Comparison of ENCODE assay signal across 1 cellular context in genomic region chr10:13787015-13787421, GRCh38.
A peak's percentile ranks its signal among the peaks of the same experiment; 100 is the strongest.
TF ChIP-seq lines count a peak whose summit lies in the region.

No MANE protein-coding gene starts in this region.

TF ChIP-seq in GM12878, 131 proteins besides CTCF, POLR2A, EP300 and RAD21 (continued from another document and continues in another):
- TF ChIP-seq REST (IDR thresholded peaks at IDR 0.05; ENCODE audit: low read depth, low read length) (0 out of 2 replicates have a peak, but pooled peaks have one; percentile 18), MLLT1 (IDR thresholded peaks at IDR 0.05) (no peak), ETV6 (conservative IDR thresholded peaks at IDR 0.05 in 1 of 2, IDR thresholded peaks at IDR 0.05 in 1 of 2; ENCODE audit: borderline replicate concordance in 1 of 2, low read depth in 1 of 2) (peak in 1 of 2 experiments; percentile 82; a peak in 2 of 4 replicates), IKZF1 (conservative IDR thresholded peaks at IDR 0.05) (peak; percentile 54), SP1 (IDR thresholded peaks at IDR 0.05; ENCODE audit: low read depth, low read length) (no peak), RB1 (IDR thresholded peaks at IDR 0.05; ENCODE audit: borderline replicate concordance) (no peak), STAT3 (IDR thresholded peaks at IDR 0.05; ENCODE audit: low read depth, low read length) (no peak), MEF2A (IDR thresholded peaks at IDR 0.05; ENCODE audit: insufficient read depth, low read depth, low read length) (no peak), SMC3 (IDR thresholded peaks at IDR 0.05; ENCODE audit: borderline replicate concordance, low read length) (no peak), BCL11A (IDR thresholded peaks at IDR 0.05; ENCODE audit: low read depth, low read length) (no peak), SMAD5 (IDR thresholded peaks at IDR 0.05; ENCODE audit: low read depth) (no peak), NFYA (IDR thresholded peaks at IDR 0.05; ENCODE audit: borderline replicate concordance, low read depth, low read length) (no peak), FOS (IDR thresholded peaks at IDR 0.05; ENCODE audit: borderline replicate concordance, extremely low read depth, insufficient read length) (no peak), BACH1 (IDR thresholded peaks at IDR 0.05; ENCODE audit: borderline replicate concordance) (no peak), KDM1A (IDR thresholded peaks at IDR 0.05; ENCODE audit: borderline replicate concordance) (no peak), CBX5 (IDR thresholded peaks at IDR 0.05; ENCODE audit: low read depth) (no peak), SMAD1 (IDR thresholded peaks at IDR 0.05; ENCODE audit: low read depth, partially characterized antibody) (no peak), FOXK2 (IDR thresholded peaks at IDR 0.05) (no peak), MTA2 (IDR thresholded peaks at IDR 0.05; ENCODE audit: low read depth) (no peak), TAF1 (IDR thresholded peaks at IDR 0.05; ENCODE audit: borderline replicate concordance, low read depth, low read length) (peak; percentile 55; the same call in 1 of the 2 replicates), RELB (IDR thresholded peaks at IDR 0.05; ENCODE audit: low read depth) (peak; percentile 92), SUPT20H (IDR thresholded peaks at IDR 0.05; ENCODE audit: borderline replicate concordance, control insufficient read depth, low read depth, low read length) (no peak), HSF1 (IDR thresholded peaks at IDR 0.05; ENCODE audit: low read depth, low read length) (no peak; the same call in 1 of the 2 replicates), NR2F1 (conservative IDR thresholded peaks at IDR 0.05) (no peak), MTA3 (IDR thresholded peaks at IDR 0.05; ENCODE audit: borderline replicate concordance, low read length) (no peak), IKZF2 (IDR thresholded peaks at IDR 0.05) (peak; percentile 34 to 44; a peak in 2 of 4 replicates), MYC (IDR thresholded peaks at IDR 0.05; ENCODE audit: insufficient read depth, insufficient read length, insufficient replicate concordance, low read length, severe bottlenecking) (no peak), CEBPB (IDR thresholded peaks at IDR 0.05; ENCODE audit: borderline replicate concordance in 1 of 2, low read depth in 2 of 2, low read length in 2 of 2) (no peak), TCF3 (IDR thresholded peaks at IDR 0.05; ENCODE audit: borderline replicate concordance, insufficient read depth, low read depth, low read length) (no peak), RUNX3 (IDR thresholded peaks at IDR 0.05; ENCODE audit: low read length) (peak; percentile 28; the same call in 1 of the 2 replicates), PML (IDR thresholded peaks at IDR 0.05; ENCODE audit: low read length) (no peak), STAT1 (conservative IDR thresholded peaks at IDR 0.05) (no peak), MXI1 (IDR thresholded peaks at IDR 0.05; ENCODE audit: low read depth, low read length) (peak; percentile 64; the same call in 1 of the 2 replicates), ZNF274 (IDR thresholded peaks at IDR 0.05; ENCODE audit: insufficient read depth, insufficient read length) (no peak), ESRRA (IDR thresholded peaks at IDR 0.05; ENCODE audit: low read length) (no peak), EGR1 (IDR thresholded peaks at IDR 0.05; ENCODE audit: borderline replicate concordance in 1 of 2, low read depth in 2 of 2, low read length in 2 of 2) (no peak)
- TF ChIP-seq, protein P1, sequence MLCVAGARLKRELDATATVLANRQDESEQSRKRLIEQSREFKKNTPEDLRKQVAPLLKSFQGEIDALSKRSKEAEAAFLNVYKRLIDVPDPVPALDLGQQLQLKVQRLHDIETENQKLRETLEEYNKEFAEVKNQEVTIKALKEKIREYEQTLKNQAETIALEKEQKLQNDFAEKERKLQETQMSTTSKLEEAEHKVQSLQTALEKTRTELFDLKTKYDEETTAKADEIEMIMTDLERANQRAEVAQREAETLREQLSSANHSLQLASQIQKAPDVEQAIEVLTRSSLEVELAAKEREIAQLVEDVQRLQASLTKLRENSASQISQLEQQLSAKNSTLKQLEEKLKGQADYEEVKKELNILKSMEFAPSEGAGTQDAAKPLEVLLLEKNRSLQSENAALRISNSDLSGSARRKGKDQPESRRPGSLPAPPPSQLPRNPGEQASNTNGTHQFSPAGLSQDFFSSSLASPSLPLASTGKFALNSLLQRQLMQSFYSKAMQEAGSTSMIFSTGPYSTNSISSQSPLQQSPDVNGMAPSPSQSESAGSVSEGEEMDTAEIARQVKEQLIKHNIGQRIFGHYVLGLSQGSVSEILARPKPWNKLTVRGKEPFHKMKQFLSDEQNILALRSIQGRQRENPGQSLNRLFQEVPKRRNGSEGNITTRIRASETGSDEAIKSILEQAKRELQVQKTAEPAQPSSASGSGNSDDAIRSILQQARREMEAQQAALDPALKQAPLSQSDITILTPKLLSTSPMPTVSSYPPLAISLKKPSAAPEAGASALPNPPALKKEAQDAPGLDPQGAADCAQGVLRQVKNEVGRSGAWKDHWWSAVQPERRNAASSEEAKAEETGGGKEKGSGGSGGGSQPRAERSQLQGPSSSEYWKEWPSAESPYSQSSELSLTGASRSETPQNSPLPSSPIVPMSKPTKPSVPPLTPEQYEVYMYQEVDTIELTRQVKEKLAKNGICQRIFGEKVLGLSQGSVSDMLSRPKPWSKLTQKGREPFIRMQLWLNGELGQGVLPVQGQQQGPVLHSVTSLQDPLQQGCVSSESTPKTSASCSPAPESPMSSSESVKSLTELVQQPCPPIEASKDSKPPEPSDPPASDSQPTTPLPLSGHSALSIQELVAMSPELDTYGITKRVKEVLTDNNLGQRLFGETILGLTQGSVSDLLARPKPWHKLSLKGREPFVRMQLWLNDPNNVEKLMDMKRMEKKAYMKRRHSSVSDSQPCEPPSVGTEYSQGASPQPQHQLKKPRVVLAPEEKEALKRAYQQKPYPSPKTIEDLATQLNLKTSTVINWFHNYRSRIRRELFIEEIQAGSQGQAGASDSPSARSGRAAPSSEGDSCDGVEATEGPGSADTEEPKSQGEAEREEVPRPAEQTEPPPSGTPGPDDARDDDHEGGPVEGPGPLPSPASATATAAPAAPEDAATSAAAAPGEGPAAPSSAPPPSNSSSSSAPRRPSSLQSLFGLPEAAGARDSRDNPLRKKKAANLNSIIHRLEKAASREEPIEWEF (IDR thresholded peaks at IDR 0.05; ENCODE audit: insufficient replicate concordance, low read depth, low read length), result no peak
- TF ChIP-seq, protein P2, sequence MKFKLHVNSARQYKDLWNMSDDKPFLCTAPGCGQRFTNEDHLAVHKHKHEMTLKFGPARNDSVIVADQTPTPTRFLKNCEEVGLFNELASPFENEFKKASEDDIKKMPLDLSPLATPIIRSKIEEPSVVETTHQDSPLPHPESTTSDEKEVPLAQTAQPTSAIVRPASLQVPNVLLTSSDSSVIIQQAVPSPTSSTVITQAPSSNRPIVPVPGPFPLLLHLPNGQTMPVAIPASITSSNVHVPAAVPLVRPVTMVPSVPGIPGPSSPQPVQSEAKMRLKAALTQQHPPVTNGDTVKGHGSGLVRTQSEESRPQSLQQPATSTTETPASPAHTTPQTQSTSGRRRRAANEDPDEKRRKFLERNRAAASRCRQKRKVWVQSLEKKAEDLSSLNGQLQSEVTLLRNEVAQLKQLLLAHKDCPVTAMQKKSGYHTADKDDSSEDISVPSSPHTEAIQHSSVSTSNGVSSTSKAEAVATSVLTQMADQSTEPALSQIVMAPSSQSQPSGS (IDR thresholded peaks at IDR 0.05; ENCODE audit: low read length), result no peak
- TF ChIP-seq, protein P3, sequence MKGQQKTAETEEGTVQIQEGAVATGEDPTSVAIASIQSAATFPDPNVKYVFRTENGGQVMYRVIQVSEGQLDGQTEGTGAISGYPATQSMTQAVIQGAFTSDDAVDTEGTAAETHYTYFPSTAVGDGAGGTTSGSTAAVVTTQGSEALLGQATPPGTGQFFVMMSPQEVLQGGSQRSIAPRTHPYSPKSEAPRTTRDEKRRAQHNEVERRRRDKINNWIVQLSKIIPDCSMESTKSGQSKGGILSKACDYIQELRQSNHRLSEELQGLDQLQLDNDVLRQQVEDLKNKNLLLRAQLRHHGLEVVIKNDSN (IDR thresholded peaks at IDR 0.05; ENCODE audit: borderline replicate concordance, extremely low read length, insufficient read depth, low read depth, low read length), result no peak
- TF ChIP-seq, protein P4, sequence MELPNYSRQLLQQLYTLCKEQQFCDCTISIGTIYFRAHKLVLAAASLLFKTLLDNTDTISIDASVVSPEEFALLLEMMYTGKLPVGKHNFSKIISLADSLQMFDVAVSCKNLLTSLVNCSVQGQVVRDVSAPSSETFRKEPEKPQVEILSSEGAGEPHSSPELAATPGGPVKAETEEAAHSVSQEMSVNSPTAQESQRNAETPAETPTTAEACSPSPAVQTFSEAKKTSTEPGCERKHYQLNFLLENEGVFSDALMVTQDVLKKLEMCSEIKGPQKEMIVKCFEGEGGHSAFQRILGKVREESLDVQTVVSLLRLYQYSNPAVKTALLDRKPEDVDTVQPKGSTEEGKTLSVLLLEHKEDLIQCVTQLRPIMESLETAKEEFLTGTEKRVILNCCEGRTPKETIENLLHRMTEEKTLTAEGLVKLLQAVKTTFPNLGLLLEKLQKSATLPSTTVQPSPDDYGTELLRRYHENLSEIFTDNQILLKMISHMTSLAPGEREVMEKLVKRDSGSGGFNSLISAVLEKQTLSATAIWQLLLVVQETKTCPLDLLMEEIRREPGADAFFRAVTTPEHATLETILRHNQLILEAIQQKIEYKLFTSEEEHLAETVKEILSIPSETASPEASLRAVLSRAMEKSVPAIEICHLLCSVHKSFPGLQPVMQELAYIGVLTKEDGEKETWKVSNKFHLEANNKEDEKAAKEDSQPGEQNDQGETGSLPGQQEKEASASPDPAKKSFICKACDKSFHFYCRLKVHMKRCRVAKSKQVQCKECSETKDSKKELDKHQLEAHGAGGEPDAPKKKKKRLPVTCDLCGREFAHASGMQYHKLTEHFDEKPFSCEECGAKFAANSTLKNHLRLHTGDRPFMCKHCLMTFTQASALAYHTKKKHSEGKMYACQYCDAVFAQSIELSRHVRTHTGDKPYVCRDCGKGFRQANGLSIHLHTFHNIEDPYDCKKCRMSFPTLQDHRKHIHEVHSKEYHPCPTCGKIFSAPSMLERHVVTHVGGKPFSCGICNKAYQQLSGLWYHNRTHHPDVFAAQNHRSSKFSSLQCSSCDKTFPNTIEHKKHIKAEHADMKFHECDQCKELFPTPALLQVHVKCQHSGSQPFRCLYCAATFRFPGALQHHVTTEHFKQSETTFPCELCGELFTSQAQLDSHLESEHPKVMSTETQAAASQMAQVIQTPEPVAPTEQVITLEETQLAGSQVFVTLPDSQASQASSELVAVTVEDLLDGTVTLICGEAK (IDR thresholded peaks at IDR 0.05; ENCODE audit: borderline replicate concordance), result peak; percentile 75; the same call in 1 of the 2 replicates
- TF ChIP-seq, protein P5, sequence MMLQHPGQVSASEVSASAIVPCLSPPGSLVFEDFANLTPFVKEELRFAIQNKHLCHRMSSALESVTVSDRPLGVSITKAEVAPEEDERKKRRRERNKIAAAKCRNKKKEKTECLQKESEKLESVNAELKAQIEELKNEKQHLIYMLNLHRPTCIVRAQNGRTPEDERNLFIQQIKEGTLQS (IDR thresholded peaks at IDR 0.05; ENCODE audit: borderline replicate concordance, extremely low read depth, low read depth, low read length), result no peak
